ENCODE assay signal across 34 cellular contexts in the genomic region with DNA sequence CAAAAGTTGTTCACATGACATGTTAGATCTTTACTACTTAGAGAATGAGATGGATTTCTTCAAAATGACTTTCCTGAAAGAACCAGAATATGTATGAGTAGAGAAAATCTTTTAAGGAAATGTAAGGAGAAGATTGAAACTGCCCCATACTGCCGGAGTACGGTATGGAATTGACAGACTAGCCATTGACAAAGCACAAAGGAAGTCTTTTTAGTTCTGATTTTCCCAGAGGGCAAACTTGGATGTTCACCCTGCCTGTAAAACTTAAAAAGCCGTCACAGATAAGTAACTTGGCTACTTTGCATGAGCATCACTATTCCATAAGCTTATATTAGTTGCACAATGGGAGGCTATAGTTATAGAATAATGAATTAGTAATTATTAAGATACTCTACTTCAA.
"Had no signal": no experiment of that assay in that cellular context is flagged by ENCODE, and none has a peak within 500 bp of the region (broad histone marks: within the 10 kb centered on the region; RNA-seq: fewer than 3 reads in every experiment).

No MANE protein-coding gene starts in this region.

- H3K36me3 Mint-ChIP-seq: activated naive CD4-positive, alpha-beta T cell treated with anti-CD3 and anti-CD28 coated beads, Interleukin-2, amount 10 ng/mL, durations not matched to agents 7 days and 5 days; activated naive CD4-positive, alpha-beta T cell treated with anti-CD3 and anti-CD28 coated beads, Interleukin-2, amount 50 U/mL, for 24 hours; activated naive CD4-positive, alpha-beta T cell treated with anti-CD3 and anti-CD28 coated beads, Interleukin-2, amount 50 U/mL, for 72 hours; activated naive CD8-positive, alpha-beta T cell treated with anti-CD3 and anti-CD28 coated beads for 36 hours had no signal

- H3K4me1 Mint-ChIP-seq: activated naive CD4-positive, alpha-beta T cell treated with anti-CD3 and anti-CD28 coated beads, Interleukin-2, amount 10 ng/mL, durations not matched to agents 7 days and 5 days; activated naive CD4-positive, alpha-beta T cell treated with anti-CD3 and anti-CD28 coated beads, Interleukin-2, amount 50 U/mL, for 24 hours; activated naive CD8-positive, alpha-beta T cell treated with anti-CD3 and anti-CD28 coated beads for 36 hours; activated naive CD8-positive, alpha-beta T cell treated with anti-CD3 and anti-CD28 coated beads, Interleukin-2, amount 10 ng/mL, durations not matched to agents 7 days and 5 days; activated naive CD8-positive, alpha-beta T cell treated with anti-CD3 and anti-CD28 coated beads, Interleukin-2, amount 50 U/mL, for 24 hours; activated T-helper 17 cell treated with anti-CD3 and anti-CD28 coated beads, Interleukin-2, amount 50 U/mL, for 72 hours; brain; central memory CD8-positive, alpha-beta T cell had no signal

- H3K27ac Mint-ChIP-seq: activated naive CD4-positive, alpha-beta T cell treated with anti-CD3 and anti-CD28 coated beads for 36 hours; activated naive CD4-positive, alpha-beta T cell treated with anti-CD3 and anti-CD28 coated beads, Interleukin-2, amount 10 ng/mL, durations not matched to agents 7 days and 5 days; activated naive CD4-positive, alpha-beta T cell treated with anti-CD3 and anti-CD28 coated beads, Interleukin-2, amount 50 U/mL, for 24 hours; activated naive CD4-positive, alpha-beta T cell treated with anti-CD3 and anti-CD28 coated beads, Interleukin-2, amount 50 U/mL, for 72 hours; activated naive CD8-positive, alpha-beta T cell; activated naive CD8-positive, alpha-beta T cell treated with anti-CD3 and anti-CD28 coated beads for 36 hours; activated naive CD8-positive, alpha-beta T cell treated with anti-CD3 and anti-CD28 coated beads, Interleukin-2, amount 10 ng/mL, durations not matched to agents 7 days and 5 days; activated naive CD8-positive, alpha-beta T cell treated with anti-CD3 and anti-CD28 coated beads, Interleukin-2, amount 50 U/mL, for 24 hours; activated T-cell treated with anti-CD3 and anti-CD28 coated beads, Interleukin-2, amount 50 U/mL, for 24 hours; activated T-cell treated with anti-CD3 and anti-CD28 coated beads, Interleukin-2, amount 50 U/mL, for 72 hours; activated T-helper 1 cell treated with anti-CD3 and anti-CD28 coated beads, Interleukin-12 subunit alpha, Interleukin-12 subunit beta, Interleukin-2, Interleukin-4 antibody, amounts not matched to agents 30 ng/mL and 10 ng/mL and 1 ng/mL, durations not matched to agents 14 hours and 24 hours and 36 hours; activated T-helper 17 cell treated with anti-CD3 and anti-CD28 coated beads, Interleukin-2, amount 50 U/mL, for 72 hours; activated T-helper 2 cell treated with anti-CD3 and anti-CD28 coated beads, Interferon-gamma antibody, Interleukin-2, Interleukin-4, amounts not matched to agents 10 μg/mL and 5 μg/mL and 100 μg/mL, durations not matched to agents 14 hours and 24 hours and 36 hours; brain had no signal

- ATAC-seq: activated naive CD4-positive, alpha-beta T cell treated with anti-CD3 and anti-CD28 coated beads, Interleukin-2, amount 50 U/mL, for 72 hours; activated naive CD8-positive, alpha-beta T cell treated with anti-CD3 and anti-CD28 coated beads, Interleukin-2, amount 50 U/mL, for 24 hours; activated T-cell treated with anti-CD3 and anti-CD28 coated beads, Interleukin-2, amount 50 U/mL, for 4 hours; activated T-cell treated with anti-CD3 and anti-CD28 coated beads, Interleukin-2, amount 50 U/mL, for 72 hours; activated T-helper 17 cell treated with anti-CD3 and anti-CD28 coated beads, Interleukin-2, amount 50 U/mL, for 72 hours; body of pancreas had no signal

- H3K27me3 Mint-ChIP-seq: activated naive CD4-positive, alpha-beta T cell treated with anti-CD3 and anti-CD28 coated beads, Interleukin-2, amount 10 ng/mL, durations not matched to agents 7 days and 5 days; activated naive CD4-positive, alpha-beta T cell treated with anti-CD3 and anti-CD28 coated beads, Interleukin-2, amount 50 U/mL, for 24 hours; activated naive CD8-positive, alpha-beta T cell; activated naive CD8-positive, alpha-beta T cell treated with anti-CD3 and anti-CD28 coated beads for 36 hours; activated naive CD8-positive, alpha-beta T cell treated with anti-CD3 and anti-CD28 coated beads, Interleukin-2, amount 50 U/mL, for 24 hours; activated T-cell treated with anti-CD3 and anti-CD28 coated beads, Interleukin-2, amount 50 U/mL, for 24 hours; activated T-helper 17 cell treated with anti-CD3 and anti-CD28 coated beads, Interleukin-2, amount 50 U/mL, for 72 hours; brain; central memory CD8-positive, alpha-beta T cell had no signal

- H3K9me3 Mint-ChIP-seq: activated naive CD4-positive, alpha-beta T cell treated with anti-CD3 and anti-CD28 coated beads for 36 hours; activated naive CD4-positive, alpha-beta T cell treated with anti-CD3 and anti-CD28 coated beads, Interleukin-2, amount 10 ng/mL, durations not matched to agents 7 days and 5 days; activated naive CD4-positive, alpha-beta T cell treated with anti-CD3 and anti-CD28 coated beads, Interleukin-2, amount 50 U/mL, for 24 hours; activated naive CD4-positive, alpha-beta T cell treated with anti-CD3 and anti-CD28 coated beads, Interleukin-2, amount 50 U/mL, for 72 hours; activated naive CD8-positive, alpha-beta T cell treated with anti-CD3 and anti-CD28 coated beads, Interleukin-2, amount 50 U/mL, for 24 hours; activated T-cell treated with anti-CD3 and anti-CD28 coated beads, Interleukin-2, amount 50 U/mL, for 24 hours; activated T-cell treated with anti-CD3 and anti-CD28 coated beads, Interleukin-2, amount 50 U/mL, for 4 hours; activated T-helper 1 cell treated with anti-CD3 and anti-CD28 coated beads, Interleukin-12 subunit alpha, Interleukin-12 subunit beta, Interleukin-2, Interleukin-4 antibody, amounts not matched to agents 30 ng/mL and 10 ng/mL and 1 ng/mL, durations not matched to agents 14 hours and 24 hours and 36 hours; activated T-helper 2 cell treated with anti-CD3 and anti-CD28 coated beads, Interferon-gamma antibody, Interleukin-2, Interleukin-4, amounts not matched to agents 10 μg/mL and 5 μg/mL and 100 μg/mL, durations not matched to agents 14 hours and 24 hours and 36 hours; central memory CD8-positive, alpha-beta T cell had no signal

- DNase-seq: activated effector memory CD4-positive, alpha-beta T cell treated with anti-CD3 and anti-CD28 coated beads, Interleukin-2, amount 50 U/mL, for 16 hours; activated effector memory CD4-positive, alpha-beta T cell treated with Interleukin-2 at 50 U/mL for 16 hours; activated gamma-delta T cell; activated gamma-delta T cell treated with Interleukin-2 at 50 U/mL for 16 hours; activated naive CD4-positive, alpha-beta T cell; activated naive CD4-positive, alpha-beta T cell treated with anti-CD3 and anti-CD28 coated beads for 36 hours; activated naive CD4-positive, alpha-beta T cell treated with anti-CD3 and anti-CD28 coated beads, Interleukin-2, amount 10 ng/mL, durations not matched to agents 7 days and 5 days; activated naive CD4-positive, alpha-beta T cell treated with anti-CD3 and anti-CD28 coated beads, Interleukin-2, amount 50 U/mL, for 16 hours; activated naive CD4-positive, alpha-beta T cell treated with Interleukin-2 at 50 U/mL for 16 hours; activated naive CD8-positive, alpha-beta T cell treated with anti-CD3 and anti-CD28 coated beads for 36 hours; activated naive CD8-positive, alpha-beta T cell treated with anti-CD3 and anti-CD28 coated beads, Interleukin-2, amount 10 ng/mL, durations not matched to agents 7 days and 5 days; activated naive CD8-positive, alpha-beta T cell treated with anti-CD3 and anti-CD28 coated beads, Interleukin-2, amount 50 U/mL, for 24 hours; activated T-cell treated with anti-CD3 and anti-CD28 coated beads, Interleukin-2, amount 50 U/mL, for 24 hours; activated T-cell treated with anti-CD3 and anti-CD28 coated beads, Interleukin-2, amount 50 U/mL, for 4 hours; activated T-cell treated with anti-CD3 and anti-CD28 coated beads, Interleukin-2, amount 50 U/mL, for 48 hours; activated T-cell treated with anti-CD3 and anti-CD28 coated beads, Interleukin-2, amount 50 U/mL, for 72 hours; adrenal gland; amniotic stem cell; amygdala; anterior cingulate cortex; aorta; body of pancreas; brain microvascular endothelial cell; caudate nucleus; central memory CD4-positive, alpha-beta T cell; cerebellar nuclear complex had no signal

- H3K4me3 Mint-ChIP-seq: activated naive CD4-positive, alpha-beta T cell treated with anti-CD3 and anti-CD28 coated beads for 36 hours; activated naive CD4-positive, alpha-beta T cell treated with anti-CD3 and anti-CD28 coated beads, Interleukin-2, amount 10 ng/mL, durations not matched to agents 7 days and 5 days; activated naive CD4-positive, alpha-beta T cell treated with anti-CD3 and anti-CD28 coated beads, Interleukin-2, amount 50 U/mL, for 24 hours; activated naive CD8-positive, alpha-beta T cell; activated naive CD8-positive, alpha-beta T cell treated with anti-CD3 and anti-CD28 coated beads for 36 hours; activated naive CD8-positive, alpha-beta T cell treated with anti-CD3 and anti-CD28 coated beads, Interleukin-2, amount 10 ng/mL, durations not matched to agents 7 days and 5 days; activated naive CD8-positive, alpha-beta T cell treated with anti-CD3 and anti-CD28 coated beads, Interleukin-2, amount 50 U/mL, for 24 hours; activated T-cell treated with anti-CD3 and anti-CD28 coated beads, Interleukin-2, amount 50 U/mL, for 24 hours; activated T-cell treated with anti-CD3 and anti-CD28 coated beads, Interleukin-2, amount 50 U/mL, for 4 hours; activated T-cell treated with anti-CD3 and anti-CD28 coated beads, Interleukin-2, amount 50 U/mL, for 72 hours; activated T-helper 1 cell treated with anti-CD3 and anti-CD28 coated beads, Interleukin-12 subunit alpha, Interleukin-12 subunit beta, Interleukin-2, Interleukin-4 antibody, amounts not matched to agents 30 ng/mL and 10 ng/mL and 1 ng/mL, durations not matched to agents 14 hours and 24 hours and 36 hours; activated T-helper 17 cell treated with anti-CD3 and anti-CD28 coated beads, Interleukin-2, amount 50 U/mL, for 72 hours; brain; central memory CD8-positive, alpha-beta T cell had no signal
